In genomic region chr3:177740270-177740669, GRCh38 we compare ENCODE assay signal across 15 cellular contexts.
DNase-seq lines count a peak whose midpoint lies in the region; ATAC-seq, FAIRE-seq and TF ChIP-seq lines count a peak whose summit lies in the region.
"Had no signal": no experiment of that assay in that cellular context is flagged by ENCODE, and none has a peak within 500 bp of the region (broad histone marks: within the 10 kb centered on the region; RNA-seq: fewer than 3 reads in every experiment).

No MANE protein-coding gene starts in this region.

- H3K9me3 Mint-ChIP-seq in nephron: peaks cover 4% of the 10 kb centered on the region

- H3K79me2 ChIP-seq in Loucy (ENCODE audit: insufficient read depth, low read length) (no peaks in the 10 kb centered on the region), K562 (ENCODE audit: control insufficient read depth, insufficient read depth, low read length) (no peaks in the 10 kb centered on the region), parathyroid adenoma (peaks cover 5% of the 10 kb centered on the region)

- H3K4me3 ChIP-seq in Loucy (ENCODE audit: low read length, poor library complexity, severe bottlenecking) (no peak overlapping the region), K562 (no peak overlapping the region), parathyroid adenoma (ENCODE audit: low read depth, low read length) (no peak overlapping the region), lower lobe of right lung (no peak overlapping the region), stomach (no peak overlapping the region)
- H3K4me3 ChIP-seq: GM12878 had no signal

- no peaks in the 10 kb centered on the region for H3K9me1 ChIP-seq in K562 (ENCODE audit: control insufficient read depth, insufficient read depth, low read length)

- in situ Hi-C loops in K562 (cut with MboI): no loop called here

- H3K36me3 ChIP-seq in Loucy (ENCODE audit: insufficient read depth, low read length) (no peaks in the 10 kb centered on the region), K562 (ENCODE audit: control insufficient read depth, insufficient read depth, low read length) (no peaks in the 10 kb centered on the region), parathyroid adenoma (ENCODE audit: control insufficient read depth, insufficient read depth, low read length) (no peaks in the 10 kb centered on the region), lower lobe of right lung (no peaks in the 10 kb centered on the region), stomach (no peaks in the 10 kb centered on the region)
- H3K36me3 ChIP-seq: BE2C had no signal

- H3K4me3 Mint-ChIP-seq in nephron: no peak overlapping the region
- H3K4me3 Mint-ChIP-seq: CD4-positive, alpha-beta memory T cell had no signal

- H3K4me1 Mint-ChIP-seq in nephron: peaks cover 14% of the 10 kb centered on the region
- H3K4me1 Mint-ChIP-seq: CD4-positive, alpha-beta memory T cell had no signal

- H2AFZ ChIP-seq in Loucy (ENCODE audit: low read length): peak overlapping the region; percentile 31
- no peak overlapping the region for H2AFZ ChIP-seq in K562 (ENCODE audit: low read depth, low read length)
- no peak overlapping the region for H2AFZ ChIP-seq in parathyroid adenoma

- H3K9me3 ChIP-seq in Loucy (ENCODE audit: insufficient read depth, low read depth, low read length): no peaks in the 10 kb centered on the region
- no peaks in the 10 kb centered on the region for H3K9me3 ChIP-seq in K562 (replicated peaks; ENCODE audit: control insufficient read depth, insufficient read depth, low read depth, low read length)
- no peaks in the 10 kb centered on the region for H3K9me3 ChIP-seq in parathyroid adenoma (ENCODE audit: control insufficient read depth, low read length)
- no peaks in the 10 kb centered on the region for H3K9me3 ChIP-seq in lower lobe of right lung
- H3K9me3 ChIP-seq in stomach: no peaks in the 10 kb centered on the region
- H3K9me3 ChIP-seq: BE2C had no signal

- TF ChIP-seq CTCF in Loucy (conservative IDR thresholded peaks at IDR 0.05; ENCODE audit: low read length) (no peak), K562 (IDR thresholded peaks at IDR 0.05 in 2 of 3, conservative IDR thresholded peaks at IDR 0.05 in 1 of 3; ENCODE audit: insufficient read depth in 2 of 3, low read depth in 1 of 3, low read length in 3 of 3) (no peak), nephron (IDR thresholded peaks at IDR 0.05; ENCODE audit: unreplicated experiment in 3 of 3) (no peak), parathyroid adenoma (IDR thresholded peaks at IDR 0.05) (no peak), lower lobe of right lung (IDR thresholded peaks at IDR 0.05) (no peak), stomach (IDR thresholded peaks at IDR 0.05) (no peak)

- POLR2A ChIA-PET in K562 (lab: Yijun Ruan, JAX): interaction anchor here (1.0 kb wide), 1 partner anchor 9 kb away, joined by 3 read pairs; no protein-coding TSS in a partner anchor

- H3K4me1 ChIP-seq in Loucy (ENCODE audit: insufficient read depth, low read length, poor library complexity, severe bottlenecking): peaks cover 3% of the 10 kb centered on the region
- peaks cover 0 to 3% of the 10 kb centered on the region in 2 experiments; a peak in 3 of 5 replicates for H3K4me1 ChIP-seq in K562 (replicated peaks in 1 of 2; ENCODE audit: control insufficient read depth in 2 of 2, insufficient read depth in 2 of 2, low read length in 2 of 2)
- H3K4me1 ChIP-seq in parathyroid adenoma: peaks cover 38% of the 10 kb centered on the region
- H3K4me1 ChIP-seq in lower lobe of right lung: peaks cover 5% of the 10 kb centered on the region
- H3K4me1 ChIP-seq in stomach: peaks cover 0 to 12% (median 4%) of the 10 kb centered on the region in 4 donors

- H3K27ac Mint-ChIP-seq in nephron: peak overlapping the region in 2 of 3 experiments; percentile 12 to 15
- H3K27ac Mint-ChIP-seq: CD4-positive, alpha-beta memory T cell had no signal

- no peak for TF ChIP-seq EP300 in K562 (IDR thresholded peaks at IDR 0.05; ENCODE audit: low read length)
- TF ChIP-seq EP300 in stomach (IDR thresholded peaks at IDR 0.05): no peak

- H3K27me3 ChIP-seq in Loucy (ENCODE audit: insufficient read depth, low read length, poor library complexity, severe bottlenecking) (no peaks in the 10 kb centered on the region), K562 (ENCODE audit: control insufficient read depth in 2 of 2, insufficient read depth in 2 of 2, low read length in 2 of 2) (no peaks in the 10 kb centered on the region), parathyroid adenoma (ENCODE audit: control insufficient read depth, insufficient read depth, low read length) (no peaks in the 10 kb centered on the region), lower lobe of right lung (ENCODE audit: low read depth) (no peaks in the 10 kb centered on the region), stomach (no peaks in the 10 kb centered on the region)
- H3K27me3 ChIP-seq: BE2C had no signal

- H3K9me2 ChIP-seq in Loucy (replicated peaks; ENCODE audit: low read depth, low read length): no peaks in the 10 kb centered on the region

- peaks cover 4% of the 10 kb centered on the region for H3K27me3 Mint-ChIP-seq in nephron (ENCODE audit: low read depth)
- H3K27me3 Mint-ChIP-seq: CD4-positive, alpha-beta memory T cell had no signal

- H4K20me1 ChIP-seq in Loucy (ENCODE audit: insufficient read depth, low read length, poor library complexity, severe bottlenecking) (no peaks in the 10 kb centered on the region), K562 (replicated peaks; ENCODE audit: control insufficient read depth, insufficient read depth, low read length) (no peaks in the 10 kb centered on the region)

- ATAC-seq in K562 (no peak), GM19463 (IDR thresholded peaks at IDR 0.05; ENCODE audit: unreplicated experiment) (no peak), lower lobe of right lung (no peak)
- ATAC-seq: GM12878 had no signal

- no peak for TF ChIP-seq RAD21 in K562 (CRISPR knock-in tag; conservative IDR thresholded peaks at IDR 0.05 in 1 of 2, IDR thresholded peaks at IDR 0.05 in 1 of 2)

- intact Hi-C loops in K562 (cut with micrococcal nuclease): no loop called here
- intact Hi-C loops in lower lobe of right lung (cut with DNase I): no loop called here
- intact Hi-C loops in stomach (cut with DNase I; ENCODE audit: low total_unique reads): no loop called here

- WGBS in K562 (ENCODE audit: insufficient coverage, low coverage, missing lambda C conversion rate): 5% methylated on average over 3 of the region's 3 CpGs
- 77 to 81% (median 80%) methylated on average over 3 of the region's 3 CpGs for WGBS in stomach, 5 donors

- H3K27ac ChIP-seq in K562 (ENCODE audit: extremely low read depth, low read depth, low read length): no peak overlapping the region
- H3K27ac ChIP-seq in parathyroid adenoma: peak overlapping the region; percentile 73
- H3K27ac ChIP-seq in lower lobe of right lung: no peak overlapping the region
- no peak overlapping the region for H3K27ac ChIP-seq in stomach
- H3K27ac ChIP-seq: C4-2B had no signal

- H3K36me3 Mint-ChIP-seq in nephron (ENCODE audit: low read depth): no peaks in the 10 kb centered on the region
- H3K36me3 Mint-ChIP-seq: CD4-positive, alpha-beta memory T cell had no signal

- H3K9ac ChIP-seq in Loucy (ENCODE audit: low read depth, low read length, poor library complexity, severe bottlenecking) (no peak overlapping the region), K562 (ENCODE audit: insufficient read depth in 1 of 2, low read depth in 2 of 2, low read length in 2 of 2) (no peak overlapping the region), parathyroid adenoma (no peak overlapping the region)

- H3K4me2 ChIP-seq in Loucy (ENCODE audit: low read depth, low read length, poor library complexity, severe bottlenecking) (no peak overlapping the region), K562 (ENCODE audit: insufficient read depth, low read length) (no peak overlapping the region), parathyroid adenoma (ENCODE audit: low read length) (no peak overlapping the region)

- BruUV-seq in K562 (replicated peaks; lab: Mats Ljungman, UMichigan): no TSS peak

- no peaks in the 10 kb centered on the region for H3F3A ChIP-seq in Loucy (ENCODE audit: low read depth)

- TF ChIP-seq POLR2A in K562 (conservative IDR thresholded peaks at IDR 0.05) (no peak), stomach (IDR thresholded peaks at IDR 0.05) (no peak)

- CTCF ChIA-PET in K562 (lab: Yijun Ruan, JAX; ENCODE audit: low intra/inter-chr PET ratio): no interaction called here

- FAIRE-seq in K562 (lab: Jason Lieb, UNC): peak; percentile 37
- FAIRE-seq: A204.1, GM12878, GM18507, H54 had no signal

- DNase-seq in K562 (ENCODE audit: extremely low read depth in 1 of 4, low spot score in 3 of 4) (no peak), lower lobe of right lung (no peak), stomach (no peak)
- DNase-seq: BE2C; CD4-positive, alpha-beta memory T cell; DMS79 had no signal

TF ChIP-seq in K562, 482 proteins besides CTCF, POLR2A, EP300 and RAD21:
- TF ChIP-seq C11orf30 (IDR thresholded peaks at IDR 0.05; ENCODE audit: low read depth) (peak; percentile 28; the same call in 1 of the 2 replicates), TBL1XR1 (IDR thresholded peaks at IDR 0.05; ENCODE audit: low read length in 2 of 2) (no peak), ZNF316 (IDR thresholded peaks at IDR 0.05) (peak; percentile 38), MAFG (tag; conservative IDR thresholded peaks at IDR 0.05) (peak; percentile 59)
